ENCODE assay signal across 1 cellular context in genomic region chr11:134244593-134244992, GRCh38.
TF ChIP-seq lines count a peak whose summit lies in the region.

No MANE protein-coding gene starts in this region.

TF ChIP-seq in A549, 52 proteins besides CTCF, POLR2A, EP300 and RAD21 (continued from another document):
- TF ChIP-seq REST (IDR thresholded peaks at IDR 0.05) (no peak), RCOR1 (IDR thresholded peaks at IDR 0.05; ENCODE audit: low read depth, low read length) (no peak), PBX3 (IDR thresholded peaks at IDR 0.05) (no peak), HEYL (CRISPR knock-in tag; IDR thresholded peaks at IDR 0.05) (no peak), MYC (IDR thresholded peaks at IDR 0.05; ENCODE audit: borderline replicate concordance, low read length) (no peak), E2F6 (IDR thresholded peaks at IDR 0.05; ENCODE audit: borderline replicate concordance, low read depth) (no peak), CBX8 (IDR thresholded peaks at IDR 0.05) (no peak), KDM5A (IDR thresholded peaks at IDR 0.05) (no peak), MAZ (IDR thresholded peaks at IDR 0.05; ENCODE audit: borderline replicate concordance, low read depth, low read length) (no peak), NR3C1 (IDR thresholded peaks at IDR 0.05) (no peak), FOSL2 (IDR thresholded peaks at IDR 0.05) (no peak), FOSL2 (CRISPR knock-in tag; IDR thresholded peaks at IDR 0.05) (no peak), MAFK (IDR thresholded peaks at IDR 0.05; ENCODE audit: partially characterized antibody) (no peak)
